14 cellular contexts compared by ENCODE assay signal in genomic region chr12:56901313-56901712, GRCh38. TPM values are rescaled to one million over a fixed set of nuclear protein-coding genes. Genes with fewer than 3 reads are reported as not detected.
"Had no signal": no experiment of that assay in that cellular context is flagged by ENCODE, and none has a peak within 500 bp of the region (broad histone marks: within the 10 kb centered on the region; RNA-seq: fewer than 3 reads in every experiment).

No MANE protein-coding gene starts in this region.

RNA-seq across cellular contexts. Expression of gene SDR9C7, which starts 32.9 kb away (rescaled TPM):
- total RNA-seq: activated CD4-positive, alpha-beta memory T cell treated with anti-CD3 and anti-CD28 coated beads, Interleukin-2, amount 10 ng/mL, durations not matched to agents 7 days and 5 days; activated CD4-positive, alpha-beta T cell treated with anti-CD3 and anti-CD28 coated beads for 36 hours; activated CD4-positive, alpha-beta T cell treated with anti-CD3 and anti-CD28 coated beads, Interleukin-2, amount 10 ng/mL, durations not matched to agents 7 days and 5 days; activated CD8-positive, alpha-beta memory T cell treated with anti-CD3 and anti-CD28 coated beads, Interleukin-2, amount 10 ng/mL, durations not matched to agents 7 days and 5 days; activated CD8-positive, alpha-beta T cell treated with anti-CD3 and anti-CD28 coated beads, Interleukin-2, amount 10 ng/mL, durations not matched to agents 7 days and 5 days; activated naive CD8-positive, alpha-beta T cell treated with anti-CD3 and anti-CD28 coated beads, Interleukin-2, amount 10 ng/mL, durations not matched to agents 7 days and 5 days; activated T-helper 2 cell treated with anti-CD3 and anti-CD28 coated beads, Interferon-gamma antibody, Interleukin-2, Interleukin-4, amounts not matched to agents 10 μg/mL and 5 μg/mL and 100 μg/mL, durations not matched to agents 14 hours and 24 hours and 36 hours; ascending aorta; T-cell; T-helper 1 cell treated with Interleukin-12 subunit alpha and Interleukin-12 subunit beta and Interleukin-4 antibody, amounts not matched to agents 30 ng/mL and 1 ng/mL, for 36 hours; T-helper 17 cell; T-helper 2 cell treated with Interferon-gamma antibody and Interleukin-4, amounts not matched to agents 100 ng/mL and 5 ng/mL, for 36 hours; WTC11 had no signal
- polyA plus RNA-seq: adipose tissue had no signal
